Comparison of ENCODE assay signal across 9 cellular contexts in genomic region chr7:41711283-41712064, GRCh38. TPM values are rescaled to one million over a fixed set of nuclear protein-coding genes. Genes with fewer than 3 reads are reported as not detected.
DNase-seq lines count a peak whose midpoint lies in the region; ATAC-seq and TF ChIP-seq lines count a peak whose summit lies in the region.
"Had no signal": no experiment of that assay in that cellular context is flagged by ENCODE, and none has a peak within 500 bp of the region (broad histone marks: within the 10 kb centered on the region; RNA-seq: fewer than 3 reads in every experiment).

No MANE protein-coding gene starts in this region.

- no peak overlapping the region for H3K4me2 ChIP-seq in mammary epithelial cell (ENCODE audit: insufficient read depth, low read depth, low read length)

- peak in 1 of 2 donors; percentile 68 for ATAC-seq in lower lobe of right lung
- ATAC-seq in activated T-cell treated with anti-CD3 and anti-CD28 coated beads, Interleukin-2, amount 50 U/mL, for 4 hours = no peak

- H3K4me3 Mint-ChIP-seq in activated T-cell treated with anti-CD3 and anti-CD28 coated beads, Interleukin-2, amount 50 U/mL, for 4 hours = no peak overlapping the region

- in situ Hi-C loops in KBM-7 (cut with MboI; ENCODE audit: low pct_unique_long_range_greater_than_20kb, low sequenced_read_pairs) = no loop called here
- in situ Hi-C loops in mammary epithelial cell (cut with MboI; ENCODE audit: low sequenced_read_pairs in 2 of 2) = loop anchor here (10.0 to 25.0 kb wide), 4 partner anchors 874 to 1474 kb away; no protein-coding TSS in a partner anchor

- no peaks in the 10 kb centered on the region for H3K36me3 Mint-ChIP-seq in activated T-cell treated with anti-CD3 and anti-CD28 coated beads, Interleukin-2, amount 50 U/mL, for 4 hours (ENCODE audit: insufficient read depth)

- H3K4me3 ChIP-seq in mammary epithelial cell (replicated peaks in 1 of 3; ENCODE audit: insufficient read depth in 1 of 3, low read depth in 2 of 3, low read length in 3 of 3) = no peak overlapping the region
- H3K4me3 ChIP-seq in lower lobe of right lung = no peak overlapping the region

- H3K27me3 Mint-ChIP-seq in activated T-cell treated with anti-CD3 and anti-CD28 coated beads, Interleukin-2, amount 50 U/mL, for 4 hours (ENCODE audit: low read depth) = peaks cover 16% of the 10 kb centered on the region

- no peaks in the 10 kb centered on the region for H3K79me2 ChIP-seq in mammary epithelial cell (ENCODE audit: insufficient read depth, low read length)

- dilution Hi-C loops in mammary epithelial cell (cut with HindIII; ENCODE audit: low sequenced_read_pairs) = loop anchor here (5.0 to 10.0 kb wide), 2 partner anchors 1379 to 1477 kb away; no protein-coding TSS in a partner anchor

- 65% methylated on average over 10 of the region's 10 CpGs for WGBS in mammary epithelial cell (ENCODE audit: low coverage, missing lambda C conversion rate)

- no peaks in the 10 kb centered on the region for H3K27me3 ChIP-seq in mammary epithelial cell (ENCODE audit: insufficient read depth, low read length)
- no peaks in the 10 kb centered on the region for H3K27me3 ChIP-seq in lower lobe of right lung (ENCODE audit: low read depth)

- peak; percentile 71 to 72 for TF ChIP-seq CTCF in mammary epithelial cell (conservative IDR thresholded peaks at IDR 0.05 in 1 of 2, IDR thresholded peaks at IDR 0.05 in 1 of 2; ENCODE audit: extremely low read depth in 1 of 2, insufficient read depth in 1 of 2, low read depth in 1 of 2, low read length in 2 of 2)
- peak; percentile 45 for TF ChIP-seq CTCF in lower lobe of right lung (IDR thresholded peaks at IDR 0.05)

- intact Hi-C loops in mammary epithelial cell (cut with micrococcal nuclease) (loop anchor here (1.0 kb wide), 1 partner anchor 1479 kb away; no protein-coding TSS in a partner anchor), lower lobe of right lung (cut with DNase I) (no loop called here)

- no peak overlapping the region for H2AFZ ChIP-seq in mammary epithelial cell (ENCODE audit: low read depth, low read length)

- H3K9me3 ChIP-seq in mammary epithelial cell (replicated peaks; ENCODE audit: insufficient read depth, low read length) = no peaks in the 10 kb centered on the region
- H3K9me3 ChIP-seq in lower lobe of right lung = no peaks in the 10 kb centered on the region

- H3K27ac ChIP-seq in mammary epithelial cell (ENCODE audit: insufficient read depth, low read depth, low read length) (no peak overlapping the region), lower lobe of right lung (no peak overlapping the region)

- no peaks in the 10 kb centered on the region for H3K4me1 Mint-ChIP-seq in activated T-cell treated with anti-CD3 and anti-CD28 coated beads, Interleukin-2, amount 50 U/mL, for 4 hours (ENCODE audit: low read depth)

- BruUV-seq in mammary epithelial cell (replicated peaks; lab: Mats Ljungman, UMichigan) = no TSS peak

- DNase-seq in DMS153 treated with DMSO at 0.1 percent for 48 hours (lab: John Stamatoyannopoulos, UW; ENCODE audit: unreplicated experiment) = peak; percentile 17
- peak; percentile 37 for DNase-seq in KBM-7
- DNase-seq in mammary epithelial cell = no peak
- peak; percentile 55 for DNase-seq in lower lobe of right lung
- DNase-seq in activated T-cell treated with anti-CD3 and anti-CD28 coated beads, Interleukin-2, amount 50 U/mL, for 4 hours = no peak
- no peak for DNase-seq in T1000 (lab: John Stamatoyannopoulos, UW)
- DNase-seq in activated CD4-positive, alpha-beta T cell treated with anti-CD3 and anti-CD28 coated beads, Interleukin-2, amount 50 U/mL, for 1 hour = no peak
- DNase-seq in AG20443 (ENCODE audit: low spot score) = no peak
- DNase-seq: effector CD4-positive, alpha-beta T cell had no signal

- CTCF ChIA-PET in mammary epithelial cell (lab: Charles Lee; ENCODE audit: low non-redundant PET) = interaction anchor here (0.6 to 0.9 kb wide), 7 partner anchors 462 to 1410 kb away, joined by 3 to 8 read pairs (median 4); no protein-coding TSS in a partner anchor

- no peaks in the 10 kb centered on the region for H3K9me3 Mint-ChIP-seq in activated T-cell treated with anti-CD3 and anti-CD28 coated beads, Interleukin-2, amount 50 U/mL, for 4 hours

- H3K9ac ChIP-seq in mammary epithelial cell (ENCODE audit: insufficient read depth, low read length) = no peak overlapping the region

- H3K4me1 ChIP-seq in mammary epithelial cell (ENCODE audit: insufficient read depth, low read length) (no peaks in the 10 kb centered on the region), lower lobe of right lung (no peaks in the 10 kb centered on the region)

- H3K36me3 ChIP-seq in mammary epithelial cell (ENCODE audit: insufficient read depth, low read length) (no peaks in the 10 kb centered on the region), lower lobe of right lung (no peaks in the 10 kb centered on the region)

- H4K20me1 ChIP-seq in mammary epithelial cell (ENCODE audit: insufficient read depth, low read length) = no peaks in the 10 kb centered on the region

RNA-seq across cellular contexts. Expression of gene INHBA, which starts 8.6 kb away (rescaled TPM):
- total RNA-seq in mammary epithelial cell (100 to 1,000 TPM in 1 of 2 donors, 10 to 100 TPM in 1; 58.8 to 147 TPM), lower lobe of right lung (81.2 TPM)
- polyA plus RNA-seq in mammary epithelial cell = 58.2 TPM
- polyA minus RNA-seq in mammary epithelial cell = 180 TPM
- under 1 TPM; 0.18 to 0.38 (median 0.28) TPM for total RNA-seq in activated T-cell treated with anti-CD3 and anti-CD28 coated beads, Interleukin-2, amount 50 U/mL, for 4 hours

Comparison
In these comparisons a context has a peak if more than half of its experiments do, and no peak if none do; other contexts are left out.
1. DNase-seq: peak in DMS153 treated with DMSO at 0.1 percent for 48 hours (single experiment), KBM-7 (single experiment) and lower lobe of right lung (single experiment); none in mammary epithelial cell (single experiment), activated T-cell treated with anti-CD3 and anti-CD28 coated beads, Interleukin-2, amount 50 U/mL, for 4 hours (single experiment), T1000 (single experiment), activated CD4-positive, alpha-beta T cell treated with anti-CD3 and anti-CD28 coated beads, Interleukin-2, amount 50 U/mL, for 1 hour (single experiment) and AG20443 (single experiment).
2. RNA of gene INHBA, which starts 8.6 kb away (total RNA-seq): 58.8 to 147 TPM in mammary epithelial cell and 81.2 TPM in lower lobe of right lung (single experiment); 0.18 to 0.38 TPM in activated T-cell treated with anti-CD3 and anti-CD28 coated beads, Interleukin-2, amount 50 U/mL, for 4 hours; every median in the first group is over 10 times any median in the second.